1 cellular context compared by ENCODE assay signal in the genomic region with DNA sequence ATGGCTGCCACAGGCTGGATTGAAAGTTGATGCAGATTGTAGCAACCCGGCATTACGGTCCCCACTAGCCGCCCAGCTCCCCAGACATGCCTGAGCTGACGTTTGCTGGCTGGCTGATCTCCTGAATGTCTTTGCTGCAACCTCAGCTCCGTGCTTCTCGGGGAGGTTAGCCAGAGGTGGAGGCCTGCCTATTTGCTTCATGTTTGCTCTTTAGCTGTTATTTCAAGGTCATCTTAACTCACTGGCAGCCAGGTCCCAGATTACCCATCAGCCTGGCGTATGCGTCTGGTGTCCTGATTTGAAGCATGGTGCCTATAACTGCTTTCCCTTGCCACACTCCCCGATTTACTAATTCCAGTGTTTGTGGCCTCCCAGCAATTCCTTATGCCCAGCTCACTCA.
TF ChIP-seq lines count a peak whose summit lies in the region.

No MANE protein-coding gene starts in this region.

TF ChIP-seq in GM23338, 12 proteins besides CTCF, POLR2A, EP300 and RAD21 (continued from another document):
- TF ChIP-seq, protein P1, sequence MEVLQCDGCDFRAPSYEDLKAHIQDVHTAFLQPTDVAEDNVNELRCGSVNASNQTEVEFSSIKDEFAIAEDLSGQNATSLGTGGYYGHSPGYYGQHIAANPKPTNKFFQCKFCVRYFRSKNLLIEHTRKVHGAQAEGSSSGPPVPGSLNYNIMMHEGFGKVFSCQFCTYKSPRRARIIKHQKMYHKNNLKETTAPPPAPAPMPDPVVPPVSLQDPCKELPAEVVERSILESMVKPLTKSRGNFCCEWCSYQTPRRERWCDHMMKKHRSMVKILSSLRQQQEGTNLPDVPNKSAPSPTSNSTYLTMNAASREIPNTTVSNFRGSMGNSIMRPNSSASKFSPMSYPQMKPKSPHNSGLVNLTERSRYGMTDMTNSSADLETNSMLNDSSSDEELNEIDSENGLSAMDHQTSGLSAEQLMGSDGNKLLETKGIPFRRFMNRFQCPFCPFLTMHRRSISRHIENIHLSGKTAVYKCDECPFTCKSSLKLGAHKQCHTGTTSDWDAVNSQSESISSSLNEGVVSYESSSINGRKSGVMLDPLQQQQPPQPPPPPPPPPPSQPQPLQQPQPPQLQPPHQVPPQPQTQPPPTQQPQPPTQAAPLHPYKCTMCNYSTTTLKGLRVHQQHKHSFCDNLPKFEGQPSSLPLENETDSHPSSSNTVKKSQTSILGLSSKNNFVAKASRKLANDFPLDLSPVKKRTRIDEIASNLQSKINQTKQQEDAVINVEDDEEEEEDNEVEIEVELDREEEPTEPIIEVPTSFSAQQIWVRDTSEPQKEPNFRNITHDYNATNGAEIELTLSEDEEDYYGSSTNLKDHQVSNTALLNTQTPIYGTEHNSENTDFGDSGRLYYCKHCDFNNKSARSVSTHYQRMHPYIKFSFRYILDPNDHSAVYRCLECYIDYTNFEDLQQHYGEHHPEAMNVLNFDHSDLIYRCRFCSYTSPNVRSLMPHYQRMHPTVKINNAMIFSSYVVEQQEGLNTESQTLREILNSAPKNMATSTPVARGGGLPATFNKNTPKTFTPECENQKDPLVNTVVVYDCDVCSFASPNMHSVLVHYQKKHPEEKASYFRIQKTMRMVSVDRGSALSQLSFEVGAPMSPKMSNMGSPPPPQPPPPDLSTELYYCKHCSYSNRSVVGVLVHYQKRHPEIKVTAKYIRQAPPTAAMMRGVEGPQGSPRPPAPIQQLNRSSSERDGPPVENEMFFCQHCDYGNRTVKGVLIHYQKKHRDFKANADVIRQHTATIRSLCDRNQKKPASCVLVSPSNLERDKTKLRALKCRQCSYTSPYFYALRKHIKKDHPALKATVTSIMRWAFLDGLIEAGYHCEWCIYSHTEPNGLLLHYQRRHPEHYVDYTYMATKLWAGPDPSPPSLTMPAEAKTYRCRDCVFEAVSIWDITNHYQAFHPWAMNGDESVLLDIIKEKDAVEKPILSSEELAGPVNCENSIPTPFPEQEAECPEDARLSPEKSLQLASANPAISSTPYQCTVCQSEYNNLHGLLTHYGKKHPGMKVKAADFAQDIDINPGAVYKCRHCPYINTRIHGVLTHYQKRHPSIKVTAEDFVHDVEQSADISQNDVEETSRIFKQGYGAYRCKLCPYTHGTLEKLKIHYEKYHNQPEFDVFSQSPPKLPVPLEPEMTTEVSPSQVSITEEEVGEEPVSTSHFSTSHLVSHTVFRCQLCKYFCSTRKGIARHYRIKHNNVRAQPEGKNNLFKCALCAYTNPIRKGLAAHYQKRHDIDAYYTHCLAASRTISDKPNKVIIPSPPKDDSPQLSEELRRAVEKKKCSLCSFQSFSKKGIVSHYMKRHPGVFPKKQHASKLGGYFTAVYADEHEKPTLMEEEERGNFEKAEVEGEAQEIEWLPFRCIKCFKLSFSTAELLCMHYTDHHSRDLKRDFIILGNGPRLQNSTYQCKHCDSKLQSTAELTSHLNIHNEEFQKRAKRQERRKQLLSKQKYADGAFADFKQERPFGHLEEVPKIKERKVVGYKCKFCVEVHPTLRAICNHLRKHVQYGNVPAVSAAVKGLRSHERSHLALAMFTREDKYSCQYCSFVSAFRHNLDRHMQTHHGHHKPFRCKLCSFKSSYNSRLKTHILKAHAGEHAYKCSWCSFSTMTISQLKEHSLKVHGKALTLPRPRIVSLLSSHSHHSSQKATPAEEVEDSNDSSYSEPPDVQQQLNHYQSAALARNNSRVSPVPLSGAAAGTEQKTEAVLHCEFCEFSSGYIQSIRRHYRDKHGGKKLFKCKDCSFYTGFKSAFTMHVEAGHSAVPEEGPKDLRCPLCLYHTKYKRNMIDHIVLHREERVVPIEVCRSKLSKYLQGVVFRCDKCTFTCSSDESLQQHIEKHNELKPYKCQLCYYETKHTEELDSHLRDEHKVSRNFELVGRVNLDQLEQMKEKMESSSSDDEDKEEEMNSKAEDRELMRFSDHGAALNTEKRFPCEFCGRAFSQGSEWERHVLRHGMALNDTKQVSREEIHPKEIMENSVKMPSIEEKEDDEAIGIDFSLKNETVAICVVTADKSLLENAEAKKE (CRISPR knock-in tag; IDR thresholded peaks at IDR 0.05): no peak
- TF ChIP-seq NANOG (IDR thresholded peaks at IDR 0.05; ENCODE audit: borderline replicate concordance) (no peak), JUNB (IDR thresholded peaks at IDR 0.05; ENCODE audit: unreplicated experiment) (no peak), ETS1 (IDR thresholded peaks at IDR 0.05) (no peak), EZH2 (IDR thresholded peaks at IDR 0.05; ENCODE audit: low read depth, unreplicated experiment) (no peak), CREB1 (CRISPR knock-in tag; IDR thresholded peaks at IDR 0.05; ENCODE audit: low read depth) (no peak), ZNF114 (CRISPR knock-in tag; IDR thresholded peaks at IDR 0.05) (no peak), EZH2phosphoT487 (IDR thresholded peaks at IDR 0.05; ENCODE audit: unreplicated experiment) (no peak)
